8 cellular contexts compared by ENCODE assay signal in genomic region chr19:5719961-5720790, GRCh38. TPM values are rescaled to one million over a fixed set of nuclear protein-coding genes. Genes with fewer than 3 reads are reported as not detected.
DNase-seq lines count a peak whose midpoint lies in the region; ATAC-seq, FAIRE-seq and TF ChIP-seq lines count a peak whose summit lies in the region.

Gene CATSPERD, plus strand, starts transcription at chr19:5720637. Its CDS starts 101 bp downstream, at chr19:5720738.
Gene LONP1, minus strand, starts transcription at chr19:5720146. Its CDS starts 14 bp downstream, at chr19:5720132.

- DNase-seq in Caki2 (ENCODE audit: low read depth) (peak; percentile 99), HT1080 (ENCODE audit: low read depth) (peak; percentile 99), NOMO-1 (lab: John Stamatoyannopoulos, UW; ENCODE audit: unreplicated experiment in 2 of 2) (peak; percentile 97 to 98), H1 (ENCODE audit: low read depth in 1 of 2, low spot score in 2 of 2) (peak; percentile 95 to 98), mesenchymal stem cell (peak; percentile 99)
- peak; percentile 99 for DNase-seq in activated CD8-positive, alpha-beta memory T cell treated with anti-CD3 and anti-CD28 coated beads, Interleukin-2, amount 10 ng/mL, durations not matched to agents 7 days and 5 days
- DNase-seq in stimulated activated CD8-positive, alpha-beta memory T cell treated with anti-CD3 and anti-CD28 coated beads, Interleukin-12 subunit alpha, Interleukin-12 subunit beta, amount 100 ng/mL, for 4 hours (ENCODE audit: low read depth): peak; percentile 96

- H2BK120ac ChIP-seq in H1 (replicated peaks; ENCODE audit: low read depth, low read length) (peak within 1 kb of the TSS; percentile 96), mesenchymal stem cell (ENCODE audit: low read depth, low read length) (peak within 1 kb of the TSS; percentile 73)

- in situ Hi-C loops in Caki2 (cut with HindIII; ENCODE audit: low pct_unique_long_range_greater_than_20kb, low sequenced_read_pairs): no loop called here

- peaks cover 37% of the 10 kb centered on the region for H3K4me1 Mint-ChIP-seq in activated CD8-positive, alpha-beta memory T cell treated with anti-CD3 and anti-CD28 coated beads, Interleukin-2, amount 10 ng/mL, durations not matched to agents 7 days and 5 days

- H2BK15ac ChIP-seq in H1 (ENCODE audit: low read length) (peak within 1 kb of the TSS; percentile 99; the same call in 1 of the 2 replicates), mesenchymal stem cell (ENCODE audit: low read depth, poor library complexity, severe bottlenecking) (peak within 1 kb of the TSS; percentile 99)

- H3K4me3 ChIP-seq in H1 (ENCODE audit: extremely low read depth in 1 of 4, insufficient read depth in 2 of 4, low read depth in 3 of 4, low read length in 4 of 4) (peak within 1 kb of the TSS; percentile 71 to 100 (median 98)), mesenchymal stem cell (ENCODE audit: insufficient read depth in 1 of 2, low read depth in 1 of 2, low read length in 2 of 2) (peak within 1 kb of the TSS; percentile 96 to 99)

- H3K14ac ChIP-seq in H1 (ENCODE audit: insufficient read length) (no peak within 1 kb of the TSS), mesenchymal stem cell (ENCODE audit: low read length in 2 of 2) (peak within 1 kb of the TSS in 1 of 2 experiments; percentile 97)

- H3K79me1 ChIP-seq in H1 (ENCODE audit: low read depth, low read length) (peaks cover 10% of the 10 kb centered on the region; the same call in 1 of the 2 replicates), mesenchymal stem cell (replicated peaks; ENCODE audit: low read length, poor library complexity, severe bottlenecking) (peaks cover 2% of the 10 kb centered on the region)

- peak within 1 kb of the TSS; percentile 97 to 99 (median 98) for H3K9ac ChIP-seq in H1 (replicated peaks in 1 of 4; ENCODE audit: extremely low read depth in 1 of 4, low read depth in 3 of 4, low read length in 3 of 4)
- H3K9ac ChIP-seq in mesenchymal stem cell (ENCODE audit: low read length): peak within 1 kb of the TSS; percentile 100

- peaks cover 4 to 13% of the 10 kb centered on the region in 2 experiments for H4K20me1 ChIP-seq in H1 (replicated peaks in 1 of 2; ENCODE audit: control insufficient read depth in 1 of 2, insufficient read depth in 2 of 2, low read length in 2 of 2)

- H2BK20ac ChIP-seq in H1 (ENCODE audit: low read length): no peak within 1 kb of the TSS

- H3K4ac ChIP-seq in H1 (replicated peaks; ENCODE audit: insufficient read length, low read depth, low read length) (peak within 1 kb of the TSS; percentile 99), mesenchymal stem cell (ENCODE audit: low read depth in 1 of 2, low read length in 2 of 2) (peak within 1 kb of the TSS; percentile 98 to 99)

- H3K27ac Mint-ChIP-seq in activated CD8-positive, alpha-beta memory T cell treated with anti-CD3 and anti-CD28 coated beads, Interleukin-2, amount 10 ng/mL, durations not matched to agents 7 days and 5 days: peak within 1 kb of the TSS; percentile 98

- H3K18ac ChIP-seq in H1 (ENCODE audit: extremely low read depth, low read length) (peak within 1 kb of the TSS; percentile 100), mesenchymal stem cell (ENCODE audit: low read depth in 1 of 2, low read length in 2 of 2) (peak within 1 kb of the TSS; percentile 100)

- ATAC-seq in GM21360 (IDR thresholded peaks at IDR 0.05; ENCODE audit: unreplicated experiment): peak; percentile 83
- peak; percentile 88 for ATAC-seq in activated CD8-positive, alpha-beta memory T cell treated with anti-CD3 and anti-CD28 coated beads, Interleukin-2, amount 10 ng/mL, durations not matched to agents 7 days and 5 days

- peak; percentile 78 to 94 (median 91) for TF ChIP-seq CTCF in H1 (IDR thresholded peaks at IDR 0.05; ENCODE audit: control extremely low read depth in 1 of 3, insufficient read depth in 1 of 3, low read depth in 1 of 3, low read length in 3 of 3)

- peak within 1 kb of the TSS; percentile 100 for H4K5ac ChIP-seq in H1 (ENCODE audit: insufficient read length, low read depth, low read length)

- H3K27ac ChIP-seq in H1 (ENCODE audit: low read depth, low read length) (peak within 1 kb of the TSS; percentile 97), mesenchymal stem cell (ENCODE audit: low read length, poor library complexity, severe bottlenecking) (peak within 1 kb of the TSS; percentile 100)

- H3K27me3 ChIP-seq in H1 (replicated peaks in 1 of 4; ENCODE audit: control insufficient read depth in 3 of 4, extremely low read depth in 1 of 4, insufficient read depth in 3 of 4, low read length in 3 of 4) (no peaks in the 10 kb centered on the region), mesenchymal stem cell (ENCODE audit: control insufficient read depth in 1 of 2, insufficient read depth in 1 of 2, low read length in 2 of 2) (no peaks in the 10 kb centered on the region)

- H4K8ac ChIP-seq in H1 (ENCODE audit: extremely low read depth, insufficient read depth, low read length): peak within 1 kb of the TSS; percentile 98
- peak within 1 kb of the TSS; percentile 99 for H4K8ac ChIP-seq in mesenchymal stem cell (ENCODE audit: low read length)

- H3K36me3 ChIP-seq in H1 (ENCODE audit: control insufficient read depth in 2 of 4, insufficient read depth in 4 of 4, low read length in 3 of 4): peaks cover 0 to 8% (median 2%) of the 10 kb centered on the region in 4 experiments; a peak in 4 of 8 replicates
- H3K36me3 ChIP-seq in mesenchymal stem cell (ENCODE audit: control insufficient read depth in 1 of 2, insufficient read depth in 2 of 2, low read depth in 1 of 2, low read length in 2 of 2): peaks cover 7 to 10% of the 10 kb centered on the region in 2 experiments

- FAIRE-seq in H1 (lab: Jason Lieb, UNC): no peak

- 1% methylated on average over 84 of the region's 90 CpGs; no CpG with 5 or more reads in 1 of the 2 experiments for WGBS in H1 (ENCODE audit: extremely low coverage in 1 of 2, insufficient coverage in 1 of 2, insufficient read length in 1 of 2, insufficient replicate concordance in 2 of 2, low coverage in 1 of 2, low lambda C conversion rate in 2 of 2, missing lambda C conversion rate in 1 of 2), 2 experiments
- WGBS in mesenchymal stem cell: under 1% methylated on average over 90 of the region's 90 CpGs

- peak within 1 kb of the TSS; percentile 55 to 95 for H3K4me2 ChIP-seq in H1 (ENCODE audit: insufficient read depth in 1 of 2, low read depth in 2 of 2, low read length in 2 of 2)
- H3K4me2 ChIP-seq in mesenchymal stem cell (ENCODE audit: low read length, poor library complexity, severe bottlenecking): peak within 1 kb of the TSS; percentile 87

- POLR2A ChIA-PET in H1 (lab: Charles Lee; ENCODE audit: partially characterized antibody): interaction anchor here (0.6 to 22.4 kb wide), 30 partner anchors 8 to 184 kb away, joined by 3 to 620 read pairs (median 5); partner anchors contain the start of genes DUS3L, FUT3, RPL36 and SAFB

- CTCF ChIA-PET in activated CD8-positive, alpha-beta memory T cell treated with anti-CD3 and anti-CD28 coated beads, Interleukin-2, amount 10 ng/mL, durations not matched to agents 7 days and 5 days (lab: Charles Lee): interaction anchor here (0.8 to 6.5 kb wide), 7 partner anchors 32 to 184 kb away, joined by 3 to 122 read pairs (median 5); partner anchors contain the start of genes NDUFA11, RPL36, SAFB and SAFB2
- CTCF ChIA-PET in H1 (lab: Charles Lee; ENCODE audit: partially characterized antibody): interaction anchor here (0.6 to 2.3 kb wide), 14 partner anchors 8 to 371 kb away, joined by 3 to 6 read pairs (median 3); partner anchors contain the start of gene RPL36

- peak in 1 of 2 experiments; percentile 59; a peak in 1 of 3 replicates for TF ChIP-seq EP300 in H1 (IDR thresholded peaks at IDR 0.05; ENCODE audit: borderline replicate concordance in 1 of 2, low read depth in 2 of 2, low read length in 2 of 2)

- peaks cover 7% of the 10 kb centered on the region for H3K23me2 ChIP-seq in H1 (ENCODE audit: low read depth, low read length)

- peak within 1 kb of the TSS; percentile 99 for H3K56ac ChIP-seq in H1 (replicated peaks; ENCODE audit: insufficient read length, low read depth, low read length)

- H3K23ac ChIP-seq in H1 (ENCODE audit: insufficient read length) (no peak within 1 kb of the TSS), mesenchymal stem cell (ENCODE audit: low read length in 2 of 2) (peak within 1 kb of the TSS in 1 of 2 experiments; percentile 86)

- peaks cover 34 to 41% of the 10 kb centered on the region in 2 experiments for H3K79me2 ChIP-seq in H1 (ENCODE audit: control insufficient read depth in 1 of 2, insufficient read depth in 2 of 2, low read length in 2 of 2)

- H3K9me3 Mint-ChIP-seq in activated CD8-positive, alpha-beta memory T cell treated with anti-CD3 and anti-CD28 coated beads, Interleukin-2, amount 10 ng/mL, durations not matched to agents 7 days and 5 days (ENCODE audit: low read depth): no peaks in the 10 kb centered on the region

- peaks cover 19% of the 10 kb centered on the region for H3K36me3 Mint-ChIP-seq in activated CD8-positive, alpha-beta memory T cell treated with anti-CD3 and anti-CD28 coated beads, Interleukin-2, amount 10 ng/mL, durations not matched to agents 7 days and 5 days

- peak; percentile 85 to 91 for TF ChIP-seq POLR2A in H1 (IDR thresholded peaks at IDR 0.05; ENCODE audit: control extremely low read depth in 1 of 2, low read depth in 2 of 2, low read length in 2 of 2)

- peak in 1 of 2 experiments; percentile 33; a peak in 2 of 4 replicates for TF ChIP-seq RAD21 in H1 (IDR thresholded peaks at IDR 0.05 in 1 of 2, conservative IDR thresholded peaks at IDR 0.05 in 1 of 2; ENCODE audit: low read depth in 2 of 2, low read length in 2 of 2)

- H3K9me3 ChIP-seq in H1 (ENCODE audit: insufficient read depth in 2 of 2, low read depth in 1 of 2, low read length in 1 of 2) (no peaks in the 10 kb centered on the region), mesenchymal stem cell (ENCODE audit: control insufficient read depth, low read length) (no peaks in the 10 kb centered on the region)

- H4K91ac ChIP-seq in H1 (replicated peaks; ENCODE audit: insufficient read length, low read length): peak within 1 kb of the TSS; percentile 99
- H4K91ac ChIP-seq in mesenchymal stem cell (ENCODE audit: low read length): peak within 1 kb of the TSS; percentile 99

- peak within 1 kb of the TSS; percentile 92 for H3K4me3 Mint-ChIP-seq in activated CD8-positive, alpha-beta memory T cell treated with anti-CD3 and anti-CD28 coated beads, Interleukin-2, amount 10 ng/mL, durations not matched to agents 7 days and 5 days

- H3K4me1 ChIP-seq in H1 (replicated peaks in 1 of 4; ENCODE audit: control insufficient read depth in 3 of 4, insufficient read depth in 4 of 4, low read length in 3 of 4) (no peaks in the 10 kb centered on the region; a peak in 2 of 7 replicates), mesenchymal stem cell (ENCODE audit: control insufficient read depth, insufficient read depth, low read depth, low read length) (peaks cover 14% of the 10 kb centered on the region)

- H3K27me3 Mint-ChIP-seq in activated CD8-positive, alpha-beta memory T cell treated with anti-CD3 and anti-CD28 coated beads, Interleukin-2, amount 10 ng/mL, durations not matched to agents 7 days and 5 days: no peaks in the 10 kb centered on the region

- H2AFZ ChIP-seq in H1 (ENCODE audit: low read length) (peak within 1 kb of the TSS; percentile 96), mesenchymal stem cell (ENCODE audit: low read depth, low read length) (peak within 1 kb of the TSS; percentile 100)

- H2BK12ac ChIP-seq in H1 (ENCODE audit: low read depth, low read length) (peak within 1 kb of the TSS; percentile 53; the same call in 1 of the 2 replicates), mesenchymal stem cell (ENCODE audit: low read length in 2 of 2) (peak within 1 kb of the TSS; percentile 39 to 71)

- H2AK5ac ChIP-seq in H1 (ENCODE audit: low read depth, low read length) (0 out of 2 replicates have a peak within 1 kb of the TSS, but pooled peaks have one; percentile 56), mesenchymal stem cell (ENCODE audit: low read length, severe bottlenecking) (peak within 1 kb of the TSS; percentile 22)

- H2BK5ac ChIP-seq in H1 (ENCODE audit: low read depth, low read length) (peak within 1 kb of the TSS; percentile 98), mesenchymal stem cell (ENCODE audit: low read depth, low read length, poor library complexity, severe bottlenecking) (peak within 1 kb of the TSS; percentile 92)

RNA-seq across cellular contexts. Expression of gene CATSPERD, which starts in this region (rescaled TPM):
- total RNA-seq in Caki2 (2014; rRNA removed; shearing (Covaris generic); ENCODE audit: low replicate concordance): not detected in 2 replicates
- 0.20 TPM in 1 of 2 replicates, not detected in the other for total RNA-seq in HT1080 (2014; rRNA removed; shearing (Covaris generic))
- polyA plus RNA-seq in HT1080 (2015; cell fraction: cytosol; rRNA removed): not detected in 2 replicates
- polyA plus RNA-seq in HT1080 (2015; cell fraction: nucleus; rRNA removed): not detected in 2 replicates
- total RNA-seq in activated CD8-positive, alpha-beta memory T cell treated with anti-CD3 and anti-CD28 coated beads, Interleukin-2, amount 10 ng/mL, durations not matched to agents 7 days and 5 days: not detected
- not detected in 2 replicates for total RNA-seq in H1 (2021; fragmentation: NEBNext Ultra II Directional; extraction: Animal tissue kit (Norgen Biotek cat#: 25700))
- 0.12 TPM in 1 of 2 replicates, not detected in the other for polyA plus RNA-seq in H1 (2011; rRNA removed)
- polyA plus RNA-seq in H1 (2011; cell fraction: cytosol; rRNA removed): not detected
- not detected for polyA plus RNA-seq in H1 (2011; cell fraction: nucleus; rRNA removed)
- not detected in 4 replicates for polyA plus RNA-seq in H1 (2012, experiment 1 of 2)
- polyA plus RNA-seq in H1 (2012, experiment 2 of 2): not detected
- 0.02 TPM for polyA plus RNA-seq in H1 (2013, experiment 1 of 2)
- polyA plus RNA-seq in H1 (2013, experiment 2 of 2): 0.04 TPM
- 0.05 TPM in 1 of 2 replicates, not detected in the other for polyA minus RNA-seq in H1 (2011; rRNA and poly(A)+ RNA removed)
- polyA minus RNA-seq in H1 (2011; cell fraction: cytosol; rRNA and poly(A)+ RNA removed): not detected
- not detected for polyA minus RNA-seq in H1 (2011; cell fraction: nucleus; rRNA and poly(A)+ RNA removed)
- not detected for polyA plus RNA-seq in mesenchymal stem cell (2013, experiment 1 of 2)
- polyA plus RNA-seq in mesenchymal stem cell (2013, experiment 2 of 2): not detected

RNA-seq across cellular contexts. Expression of gene LONP1, which starts in this region (rescaled TPM):
- 210 and 213 TPM in 2 replicates for total RNA-seq in Caki2 (2014; rRNA removed; shearing (Covaris generic); ENCODE audit: low replicate concordance)
- total RNA-seq in HT1080 (2014; rRNA removed; shearing (Covaris generic)): 139 and 153 TPM in 2 replicates
- polyA plus RNA-seq in HT1080 (2015; cell fraction: cytosol; rRNA removed): 126 and 131 TPM in 2 replicates
- polyA plus RNA-seq in HT1080 (2015; cell fraction: nucleus; rRNA removed): 195 and 210 TPM in 2 replicates
- 100 to 1,000 TPM; 134 to 141 TPM for total RNA-seq in activated CD8-positive, alpha-beta memory T cell treated with anti-CD3 and anti-CD28 coated beads, Interleukin-2, amount 10 ng/mL, durations not matched to agents 7 days and 5 days
- 117 and 124 TPM in 2 replicates for total RNA-seq in H1 (2021; fragmentation: NEBNext Ultra II Directional; extraction: Animal tissue kit (Norgen Biotek cat#: 25700))
- 98.1 and 157 TPM in 2 replicates for polyA plus RNA-seq in H1 (2011; rRNA removed)
- 145 TPM for polyA plus RNA-seq in H1 (2011; cell fraction: cytosol; rRNA removed)
- polyA plus RNA-seq in H1 (2011; cell fraction: nucleus; rRNA removed): 190 TPM
- 74.7 to 137 TPM (median 126 TPM) in 4 replicates for polyA plus RNA-seq in H1 (2012, experiment 1 of 2)
- polyA plus RNA-seq in H1 (2012, experiment 2 of 2): 84.5 TPM
- 54.5 TPM for polyA plus RNA-seq in H1 (2013, experiment 1 of 2)
- 51.7 TPM for polyA plus RNA-seq in H1 (2013, experiment 2 of 2)
- polyA minus RNA-seq in H1 (2011; rRNA and poly(A)+ RNA removed): 53.4 and 67.5 TPM in 2 replicates
- 72.8 TPM for polyA minus RNA-seq in H1 (2011; cell fraction: cytosol; rRNA and poly(A)+ RNA removed)
- polyA minus RNA-seq in H1 (2011; cell fraction: nucleus; rRNA and poly(A)+ RNA removed): 52.7 TPM
- polyA plus RNA-seq in mesenchymal stem cell (2013, experiment 1 of 2): 42.5 TPM
- 41.2 TPM for polyA plus RNA-seq in mesenchymal stem cell (2013, experiment 2 of 2)

Comparison
In these comparisons a context has a peak if more than half of its experiments do, and no peak if none do; other contexts are left out.
1. Peak in every context shown above with its lines: DNase-seq, ATAC-seq, H3K4me3 ChIP-seq and H3K27ac ChIP-seq.